In the genomic region with DNA sequence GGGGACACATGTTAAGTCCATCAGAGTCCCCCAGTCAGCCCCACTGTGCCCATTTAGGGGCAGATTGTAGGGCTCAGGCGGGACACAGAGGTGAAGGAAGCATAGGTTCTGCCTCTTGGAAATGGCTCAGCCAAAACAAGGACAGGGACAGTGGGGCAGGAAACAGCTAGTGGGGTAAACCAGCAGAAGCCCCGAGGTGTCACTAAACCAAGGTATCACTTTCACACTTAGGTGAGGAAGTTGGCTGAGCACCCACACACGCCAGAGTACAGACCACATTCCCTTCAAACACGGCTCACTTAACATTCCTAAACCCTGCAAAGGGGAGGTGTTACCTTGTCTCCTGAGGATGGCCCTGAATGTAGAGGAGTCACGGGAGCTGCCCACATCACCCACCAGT, we compare ENCODE assay signal across 13 cellular contexts. TPM values are rescaled to one million over a fixed set of nuclear protein-coding genes. Genes with fewer than 3 reads are reported as not detected.
DNase-seq lines count a peak whose midpoint lies in the region; ATAC-seq and TF ChIP-seq lines count a peak whose summit lies in the region.
"Not testable (repeated sequence)": the region's sequence is repeated elsewhere in the genome, so short reads cannot be mapped to it uniquely, and the experiment has no call there.
"Had no signal": no experiment of that assay in that cellular context is flagged by ENCODE, and none has a peak within 500 bp of the region (broad histone marks: within the 10 kb centered on the region; RNA-seq: fewer than 3 reads in every experiment).

No MANE protein-coding gene starts in this region.

- not testable (repeated sequence) for H3K27ac Mint-ChIP-seq in activated naive CD4-positive, alpha-beta T cell treated with anti-CD3 and anti-CD28 coated beads, Interleukin-2, amount 50 U/mL, for 72 hours; natural killer cell

- H3K4me1 Mint-ChIP-seq in natural killer cell, result not testable (repeated sequence)

- not testable (repeated sequence) for DNase-seq in activated naive CD4-positive, alpha-beta T cell treated with anti-CD3 and anti-CD28 coated beads, Interleukin-2, amount 50 U/mL, for 72 hours (ENCODE audit: low spot score in 2 of 2); natural killer cell

- not testable (repeated sequence) for TF ChIP-seq CTCF in natural killer cell (IDR thresholded peaks at IDR 0.05)

- H3K27me3 Mint-ChIP-seq in natural killer cell (ENCODE audit: low read depth in 2 of 2), result not testable (repeated sequence)

- intact Hi-C loops in natural killer cell (cut with micrococcal nuclease), result not testable (repeated sequence)

- H3K36me3 Mint-ChIP-seq in activated naive CD4-positive, alpha-beta T cell treated with anti-CD3 and anti-CD28 coated beads, Interleukin-2, amount 50 U/mL, for 72 hours; natural killer cell: not testable (repeated sequence)

- ATAC-seq in GM18867 (IDR thresholded peaks at IDR 0.05; ENCODE audit: unreplicated experiment) (peak; percentile 81), GM19395 (IDR thresholded peaks at IDR 0.05; ENCODE audit: unreplicated experiment) (peak; percentile 80), GM21529 (IDR thresholded peaks at IDR 0.05; ENCODE audit: unreplicated experiment) (peak; percentile 76), HG02852 (IDR thresholded peaks at IDR 0.05; ENCODE audit: unreplicated experiment) (peak; percentile 70), HG03159 (IDR thresholded peaks at IDR 0.05; ENCODE audit: unreplicated experiment) (peak; percentile 56), natural killer cell (peak; percentile 46 to 66 (median 60))
- peak; percentile 32 to 33 for ATAC-seq in activated naive CD4-positive, alpha-beta T cell treated with anti-CD3 and anti-CD28 coated beads, Interleukin-2, amount 50 U/mL, for 72 hours

- H3K9me3 Mint-ChIP-seq in activated naive CD4-positive, alpha-beta T cell treated with anti-CD3 and anti-CD28 coated beads, Interleukin-2, amount 50 U/mL, for 72 hours; natural killer cell: not testable (repeated sequence)

- H3K4me3 Mint-ChIP-seq in natural killer cell, result not testable (repeated sequence)

RNA-seq across cellular contexts. Expression of a gene that starts 12.2 kb away (rescaled TPM):
- total RNA-seq in activated naive CD4-positive, alpha-beta T cell treated with anti-CD3 and anti-CD28 coated beads, Interleukin-2, amount 50 U/mL, for 72 hours, result not detected
- total RNA-seq in natural killer cell, result not detected
- total RNA-seq: Caco-2, H4, HT1080, IMR-90, NCI-H460, RPMI7951 had no signal

RNA-seq across cellular contexts. Expression of a gene that starts 57.1 kb away (rescaled TPM):
- total RNA-seq in activated naive CD4-positive, alpha-beta T cell treated with anti-CD3 and anti-CD28 coated beads, Interleukin-2, amount 50 U/mL, for 72 hours, result 1 to 10 TPM; 6.6 to 6.8 TPM
- total RNA-seq in natural killer cell, result 10 to 100 TPM in 1 of 3 donors, 1 to 10 TPM in 2; 4.6 to 11.3 (median 8.9) TPM
